Comparison of ENCODE assay signal across 8 cellular contexts in the genomic region with DNA sequence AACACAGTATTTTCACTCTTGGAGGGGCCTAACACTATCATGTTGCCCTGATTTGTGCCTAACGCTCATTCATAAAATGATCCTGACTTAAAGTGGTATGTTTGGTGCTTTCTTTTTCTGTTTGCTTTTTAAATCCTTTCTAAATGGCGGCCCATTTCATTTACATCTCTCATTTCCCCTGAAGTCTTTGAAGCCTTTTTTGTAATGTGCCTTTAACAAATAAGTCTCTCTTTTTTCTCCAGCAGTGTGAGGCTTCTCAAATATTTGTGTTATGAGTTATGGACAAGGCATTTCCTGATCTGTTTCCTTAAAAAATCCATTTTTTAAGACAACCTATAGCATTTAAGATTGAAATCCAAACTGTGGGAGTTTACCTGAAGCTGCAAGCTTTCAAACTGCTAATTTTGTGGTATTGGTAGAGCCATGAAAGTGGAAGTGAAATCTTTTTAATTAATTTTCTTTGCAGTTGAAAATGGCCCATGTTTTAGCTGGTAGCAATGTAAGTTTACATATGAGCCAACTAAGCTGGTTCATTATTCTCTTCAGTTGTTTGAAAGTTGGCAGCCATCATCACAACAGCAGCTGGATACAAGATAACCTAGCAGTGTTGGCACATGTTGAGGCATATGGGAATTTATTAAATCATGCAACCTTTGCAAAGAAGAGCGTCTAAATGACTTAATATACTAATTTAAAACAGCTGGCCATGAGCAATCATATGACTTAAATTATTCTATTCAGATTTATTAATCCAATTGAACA.
DNase-seq lines count a peak whose midpoint lies in the region; ATAC-seq and TF ChIP-seq lines count a peak whose summit lies in the region.

No MANE protein-coding gene starts in this region.

- H3K27me3 ChIP-seq in body of pancreas (no peaks in the 10 kb centered on the region), lower lobe of right lung (ENCODE audit: low read depth) (no peaks in the 10 kb centered on the region), adrenal gland (no peaks in the 10 kb centered on the region)

- H3K27ac ChIP-seq in body of pancreas, result no peak overlapping the region
- H3K27ac ChIP-seq in lower lobe of right lung, result no peak overlapping the region
- H3K27ac ChIP-seq in adrenal gland, result no peak overlapping the region

- TF ChIP-seq POLR2A in body of pancreas (IDR thresholded peaks at IDR 0.05), result no peak
- no peak for TF ChIP-seq POLR2A in adrenal gland (IDR thresholded peaks at IDR 0.05)

- intact Hi-C loops in body of pancreas (cut with DNase I), result no loop called here
- intact Hi-C loops in lower lobe of right lung (cut with DNase I), result no loop called here
- intact Hi-C loops in adrenal gland (cut with DNase I), result no loop called here

- DNase-seq in DMS 273 (lab: John Stamatoyannopoulos, UW; ENCODE audit: unreplicated experiment) (peak; percentile 92), body of pancreas (peak in 3 of 4 donors; percentile 10 to 35 (median 23)), C1 segment of cervical spinal cord (lab: John Stamatoyannopoulos, UW) (no peak), lower lobe of right lung (no peak), adrenal gland (no peak), COR-L47 (lab: John Stamatoyannopoulos, UW) (no peak)

- H3K9me3 ChIP-seq in body of pancreas (no peaks in the 10 kb centered on the region), lower lobe of right lung (no peaks in the 10 kb centered on the region), adrenal gland (replicated peaks in 1 of 3) (no peaks in the 10 kb centered on the region)

- WGBS in body of pancreas, 2 donors, result 77 to 86% methylated on average over 3 of the region's 3 CpGs
- WGBS in adrenal gland, 4 donors, result 84 to 91% (median 89%) methylated on average over 3 of the region's 3 CpGs

- H3K36me3 ChIP-seq in body of pancreas (replicated peaks in 1 of 2; ENCODE audit: insufficient read depth in 1 of 2, low read depth in 2 of 2), result no peaks in the 10 kb centered on the region
- no peaks in the 10 kb centered on the region for H3K36me3 ChIP-seq in lower lobe of right lung
- H3K36me3 ChIP-seq in adrenal gland (replicated peaks in 1 of 2), result no peaks in the 10 kb centered on the region

- H3K4me3 ChIP-seq in body of pancreas (no peak overlapping the region), lower lobe of right lung (no peak overlapping the region), adrenal gland (no peak overlapping the region)

- ATAC-seq in GM21390 (IDR thresholded peaks at IDR 0.05; ENCODE audit: unreplicated experiment) (peak; percentile 88), HG03521 (IDR thresholded peaks at IDR 0.05; ENCODE audit: unreplicated experiment) (peak; percentile 84), body of pancreas (no peak), lower lobe of right lung (no peak)

- TF ChIP-seq CTCF in body of pancreas (IDR thresholded peaks at IDR 0.05), result no peak
- no peak for TF ChIP-seq CTCF in lower lobe of right lung (IDR thresholded peaks at IDR 0.05)
- no peak for TF ChIP-seq CTCF in adrenal gland (IDR thresholded peaks at IDR 0.05)

- H3K4me1 ChIP-seq in body of pancreas (no peaks in the 10 kb centered on the region), lower lobe of right lung (no peaks in the 10 kb centered on the region), adrenal gland (replicated peaks in 1 of 2) (peaks cover 0 to 5% of the 10 kb centered on the region in 2 donors)

Comparison
In these comparisons a context has a peak if more than half of its experiments do, and no peak if none do; other contexts are left out.
1. DNase-seq: peak in DMS 273 (single experiment) and body of pancreas (3 of 4); none in C1 segment of cervical spinal cord (0 of 14), lower lobe of right lung (single experiment), adrenal gland (0 of 7) and COR-L47 (single experiment).
2. ATAC-seq: peak in GM21390 (single experiment) and HG03521 (single experiment); none in body of pancreas (single experiment) and lower lobe of right lung (0 of 2).